Comparison of ENCODE assay signal across 28 cellular contexts in genomic region chr6:81238390-81238789, GRCh38.
"Had no signal": no experiment of that assay in that cellular context is flagged by ENCODE, and none has a peak within 500 bp of the region (broad histone marks: within the 10 kb centered on the region; RNA-seq: fewer than 3 reads in every experiment).

No MANE protein-coding gene starts in this region.

- H3K4me2 ChIP-seq: neural progenitor cell had no signal

- H3K9ac ChIP-seq: neural progenitor cell, parathyroid adenoma had no signal

- H3K9me3 Mint-ChIP-seq: nephron; neural progenitor cell; stimulated activated naive B cell treated with anti-CD40 and anti-IgM and Interleukin-4, amounts not matched to agents 10 μg/mL and 1 μg/mL and 100 μg/mL, for 72 hours; type B pancreatic cell had no signal

- H3K27ac Mint-ChIP-seq: natural killer cell; nephron; neural progenitor cell; progenitor cell of endocrine pancreas; stimulated activated effector memory CD8-positive, alpha-beta T cell treated with anti-CD3 and anti-CD28 coated beads, Interleukin-12 subunit alpha, Interleukin-12 subunit beta, amount 100 ng/mL, for 72 hours; stimulated activated naive B cell treated with anti-CD40 and anti-IgM and Interleukin-4, amounts not matched to agents 10 μg/mL and 1 μg/mL and 100 μg/mL, for 72 hours; stimulated activated naive CD8-positive, alpha-beta T cell treated with anti-CD3 and anti-CD28 coated beads, Interleukin-15, Interleukin-2, amounts not matched to agents 100 ng/mL and 50 ng/mL, for 24 hours; type B pancreatic cell had no signal

- H3K4me1 ChIP-seq: neural progenitor cell, parathyroid adenoma, psoas muscle, right lobe of liver, sigmoid colon, stomach, thyroid gland, tibial nerve, upper lobe of right lung, uterus had no signal

- H2AFZ ChIP-seq: neural progenitor cell, parathyroid adenoma had no signal

- ATAC-seq: natural killer cell; psoas muscle; right cardiac atrium; right lobe of liver; stimulated activated effector memory CD8-positive, alpha-beta T cell treated with anti-CD3 and anti-CD28 coated beads, Interleukin-12 subunit alpha, Interleukin-12 subunit beta, amount 100 ng/mL, for 72 hours; stimulated activated naive B cell treated with anti-CD40 and anti-IgM and Interleukin-4, amounts not matched to agents 10 μg/mL and 1 μg/mL and 100 μg/mL, for 72 hours; upper lobe of right lung had no signal

- DNase-seq: natural killer cell; occipital lobe; ovary; posterior cingulate gyrus; psoas muscle; right cardiac atrium; right lobe of liver; sigmoid colon; small intestine; stimulated activated CD4-positive, alpha-beta T cell treated with anti-CD3 and anti-CD28 coated beads, Interleukin-15, amount 100 ng/mL, for 24 hours; stimulated activated CD4-positive, alpha-beta T cell treated with anti-CD3 and anti-CD28 coated beads, Interleukin-2, amount 100 ng/mL, for 24 hours; stimulated activated CD4-positive, alpha-beta T cell treated with anti-CD3 and anti-CD28 coated beads, Interleukin-2, amount 100 ng/mL, for 48 hours; stimulated activated CD4-positive, alpha-beta T cell treated with anti-CD3 and anti-CD28 coated beads, Interleukin-4, amount 100 ng/mL, for 24 hours; stimulated activated naive B cell treated with anti-CD40 and anti-IgM and Interleukin-4, amounts not matched to agents 10 μg/mL and 1 μg/mL and 100 μg/mL, for 72 hours; stimulated activated naive CD4-positive, alpha-beta T cell treated with Interleukin-2 at 50 U/mL for 16 hours; stomach; thyroid gland; upper lobe of right lung; uterus had no signal

- H3K36me3 ChIP-seq: neural progenitor cell, ovary, right lobe of liver, sigmoid colon, stomach, thoracic aorta, thyroid gland, tibial nerve, upper lobe of right lung, uterus had no signal

- H3K9me3 ChIP-seq: ovary, psoas muscle, right lobe of liver, sigmoid colon, stomach, thoracic aorta, thyroid gland, tibial nerve, upper lobe of right lung, uterus had no signal

- H3K4me3 Mint-ChIP-seq: natural killer cell; nephron; neural progenitor cell; stimulated activated effector memory CD8-positive, alpha-beta T cell treated with anti-CD3 and anti-CD28 coated beads, Interleukin-12 subunit alpha, Interleukin-12 subunit beta, amount 100 ng/mL, for 72 hours; stimulated activated naive B cell treated with anti-CD40 and anti-IgM and Interleukin-4, amounts not matched to agents 10 μg/mL and 1 μg/mL and 100 μg/mL, for 72 hours; stimulated activated naive CD8-positive, alpha-beta T cell treated with anti-CD3 and anti-CD28 coated beads, Interleukin-15, Interleukin-2, amounts not matched to agents 100 ng/mL and 50 ng/mL, for 24 hours; type B pancreatic cell had no signal

- H3K79me2 ChIP-seq: parathyroid adenoma had no signal

- H3K4me1 Mint-ChIP-seq: natural killer cell; neural progenitor cell; stimulated activated effector memory CD8-positive, alpha-beta T cell treated with anti-CD3 and anti-CD28 coated beads, Interleukin-12 subunit alpha, Interleukin-12 subunit beta, amount 100 ng/mL, for 72 hours; stimulated activated naive B cell treated with anti-CD40 and anti-IgM and Interleukin-4, amounts not matched to agents 10 μg/mL and 1 μg/mL and 100 μg/mL, for 72 hours had no signal

- H3K4me3 ChIP-seq: neural progenitor cell, ovary, psoas muscle, right lobe of liver, sigmoid colon, stomach, thoracic aorta, thyroid gland, tibial nerve, upper lobe of right lung, uterus had no signal

- H3K27me3 Mint-ChIP-seq: progenitor cell of endocrine pancreas; stimulated activated naive B cell treated with anti-CD40 and anti-IgM and Interleukin-4, amounts not matched to agents 10 μg/mL and 1 μg/mL and 100 μg/mL, for 72 hours; stimulated activated naive CD8-positive, alpha-beta T cell treated with anti-CD3 and anti-CD28 coated beads, Interleukin-15, Interleukin-2, amounts not matched to agents 100 ng/mL and 50 ng/mL, for 24 hours; type B pancreatic cell had no signal

- H3K36me3 Mint-ChIP-seq: natural killer cell; neural progenitor cell; stimulated activated effector memory CD8-positive, alpha-beta T cell treated with anti-CD3 and anti-CD28 coated beads, Interleukin-12 subunit alpha, Interleukin-12 subunit beta, amount 100 ng/mL, for 72 hours; stimulated activated naive B cell treated with anti-CD40 and anti-IgM and Interleukin-4, amounts not matched to agents 10 μg/mL and 1 μg/mL and 100 μg/mL, for 72 hours; type B pancreatic cell had no signal

- H3K27me3 ChIP-seq: neural progenitor cell, ovary, right lobe of liver, sigmoid colon, stomach, thyroid gland, tibial nerve, upper lobe of right lung, uterus had no signal

- H3K27ac ChIP-seq: neural progenitor cell, ovary, parathyroid adenoma, psoas muscle, right lobe of liver, sigmoid colon, stomach, thoracic aorta, thyroid gland, tibial nerve, upper lobe of right lung, uterus had no signal
